ENCODE assay signal across 3 cellular contexts in genomic region chr10:14907591-14907990, GRCh38.
TF ChIP-seq lines count a peak whose summit lies in the region.

No MANE protein-coding gene starts in this region.

TF ChIP-seq in HEK293, 187 proteins besides CTCF, POLR2A, EP300 and RAD21:
- peak; percentile 89 for TF ChIP-seq ZNF558 (tag by site-specific recombination; IDR thresholded peaks at IDR 0.05)
- TF ChIP-seq SETDB1 (IDR thresholded peaks at IDR 0.05; ENCODE audit: insufficient read length, low read length), result peak; percentile 73
- TF ChIP-seq, protein P1, sequence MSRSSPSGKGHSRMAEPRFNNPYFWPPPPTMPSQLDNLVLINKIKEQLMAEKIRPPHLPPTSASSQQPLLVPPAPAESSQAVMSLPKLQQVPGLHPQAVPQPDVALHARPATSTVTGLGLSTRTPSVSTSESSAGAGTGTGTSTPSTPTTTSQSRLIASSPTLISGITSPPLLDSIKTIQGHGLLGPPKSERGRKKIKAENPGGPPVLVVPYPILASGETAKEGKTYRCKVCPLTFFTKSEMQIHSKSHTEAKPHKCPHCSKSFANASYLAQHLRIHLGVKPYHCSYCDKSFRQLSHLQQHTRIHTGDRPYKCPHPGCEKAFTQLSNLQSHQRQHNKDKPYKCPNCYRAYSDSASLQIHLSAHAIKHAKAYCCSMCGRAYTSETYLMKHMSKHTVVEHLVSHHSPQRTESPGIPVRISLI (tag by site-specific recombination; IDR thresholded peaks at IDR 0.05), result 0 out of 2 replicates have a peak, but pooled peaks have one; percentile 45

TF ChIP-seq in HEK293T, 16 proteins besides CTCF, POLR2A, EP300 and RAD21:
- TF ChIP-seq ZNF384 (IDR thresholded peaks at IDR 0.05), result peak; percentile 62

TF ChIP-seq in K562, 482 proteins besides CTCF, POLR2A, EP300 and RAD21:
- peak; percentile 91 for TF ChIP-seq ZNF507 (tag; conservative IDR thresholded peaks at IDR 0.05)
